Comparison of ENCODE assay signal across 38 cellular contexts in genomic region chrX:147828719-147829118, GRCh38.
"Had no signal": no experiment of that assay in that cellular context is flagged by ENCODE, and none has a peak within 500 bp of the region (broad histone marks: within the 10 kb centered on the region; RNA-seq: fewer than 3 reads in every experiment).

No MANE protein-coding gene starts in this region.

- H3K27ac ChIP-seq: adrenal gland, ascending aorta, body of pancreas, brain microvascular endothelial cell, breast epithelium, cardiac muscle cell had no signal

- H3K9me3 ChIP-seq: adrenal gland, ascending aorta, body of pancreas had no signal

- H3K27me3 Mint-ChIP-seq: activated naive CD4-positive, alpha-beta T cell treated with anti-CD3 and anti-CD28 coated beads, Interleukin-2, amount 10 ng/mL, durations not matched to agents 7 days and 5 days; activated naive CD4-positive, alpha-beta T cell treated with anti-CD3 and anti-CD28 coated beads, Interleukin-2, amount 50 U/mL, for 24 hours; activated naive CD8-positive, alpha-beta T cell; activated naive CD8-positive, alpha-beta T cell treated with anti-CD3 and anti-CD28 coated beads for 36 hours; activated naive CD8-positive, alpha-beta T cell treated with anti-CD3 and anti-CD28 coated beads, Interleukin-2, amount 10 ng/mL, durations not matched to agents 7 days and 5 days; activated T-helper 17 cell treated with anti-CD3 and anti-CD28 coated beads, Interleukin-2, amount 50 U/mL, for 72 hours; brain; central memory CD8-positive, alpha-beta T cell had no signal

- H3K36me3 ChIP-seq: adrenal gland, ascending aorta, brain microvascular endothelial cell, breast epithelium, cardiac muscle cell had no signal

- DNase-seq: activated effector memory CD4-positive, alpha-beta T cell treated with anti-CD3 and anti-CD28 coated beads, Interleukin-2, amount 50 U/mL, for 16 hours; activated effector memory CD4-positive, alpha-beta T cell treated with Interleukin-2 at 50 U/mL for 16 hours; activated gamma-delta T cell; activated gamma-delta T cell treated with Interleukin-2 at 50 U/mL for 16 hours; activated naive CD4-positive, alpha-beta T cell; activated naive CD4-positive, alpha-beta T cell treated with anti-CD3 and anti-CD28 coated beads for 36 hours; activated naive CD4-positive, alpha-beta T cell treated with anti-CD3 and anti-CD28 coated beads, Interleukin-2, amount 10 ng/mL, durations not matched to agents 7 days and 5 days; activated naive CD4-positive, alpha-beta T cell treated with anti-CD3 and anti-CD28 coated beads, Interleukin-2, amount 50 U/mL, for 16 hours; activated naive CD4-positive, alpha-beta T cell treated with Interleukin-2 at 50 U/mL for 16 hours; activated naive CD8-positive, alpha-beta T cell treated with anti-CD3 and anti-CD28 coated beads for 36 hours; activated naive CD8-positive, alpha-beta T cell treated with anti-CD3 and anti-CD28 coated beads, Interleukin-2, amount 10 ng/mL, durations not matched to agents 7 days and 5 days; activated naive CD8-positive, alpha-beta T cell treated with anti-CD3 and anti-CD28 coated beads, Interleukin-2, amount 50 U/mL, for 24 hours; activated T-cell treated with anti-CD3 and anti-CD28 coated beads, Interleukin-2, amount 50 U/mL, for 1 hour; activated T-cell treated with anti-CD3 and anti-CD28 coated beads, Interleukin-2, amount 50 U/mL, for 24 hours; activated T-cell treated with anti-CD3 and anti-CD28 coated beads, Interleukin-2, amount 50 U/mL, for 48 hours; activated T-cell treated with anti-CD3 and anti-CD28 coated beads, Interleukin-2, amount 50 U/mL, for 72 hours; adrenal gland; amniotic stem cell; amygdala; anterior cingulate cortex; aorta; body of pancreas; brain microvascular endothelial cell; caudate nucleus; central memory CD4-positive, alpha-beta T cell; cerebellar nuclear complex had no signal

- H3K27me3 ChIP-seq: adrenal gland, ascending aorta, body of pancreas, brain microvascular endothelial cell, breast epithelium, cardiac muscle cell had no signal

- ATAC-seq: activated naive CD4-positive, alpha-beta T cell treated with anti-CD3 and anti-CD28 coated beads, Interleukin-2, amount 50 U/mL, for 72 hours; activated naive CD8-positive, alpha-beta T cell treated with anti-CD3 and anti-CD28 coated beads, Interleukin-2, amount 50 U/mL, for 24 hours; activated T-cell treated with anti-CD3 and anti-CD28 coated beads, Interleukin-2, amount 50 U/mL, for 72 hours; activated T-helper 17 cell treated with anti-CD3 and anti-CD28 coated beads, Interleukin-2, amount 50 U/mL, for 72 hours; body of pancreas had no signal

- FAIRE-seq: astrocyte, bronchial epithelial cell had no signal

- H3K36me3 Mint-ChIP-seq: activated naive CD4-positive, alpha-beta T cell treated with anti-CD3 and anti-CD28 coated beads, Interleukin-2, amount 10 ng/mL, durations not matched to agents 7 days and 5 days; activated naive CD4-positive, alpha-beta T cell treated with anti-CD3 and anti-CD28 coated beads, Interleukin-2, amount 50 U/mL, for 24 hours; activated naive CD8-positive, alpha-beta T cell; activated naive CD8-positive, alpha-beta T cell treated with anti-CD3 and anti-CD28 coated beads for 36 hours; activated naive CD8-positive, alpha-beta T cell treated with anti-CD3 and anti-CD28 coated beads, Interleukin-2, amount 10 ng/mL, durations not matched to agents 7 days and 5 days; brain had no signal

- H3K4me3 ChIP-seq: adrenal gland, ascending aorta, body of pancreas, breast epithelium, cardiac muscle cell had no signal

- H3K4me1 Mint-ChIP-seq: activated naive CD4-positive, alpha-beta T cell treated with anti-CD3 and anti-CD28 coated beads, Interleukin-2, amount 10 ng/mL, durations not matched to agents 7 days and 5 days; activated naive CD4-positive, alpha-beta T cell treated with anti-CD3 and anti-CD28 coated beads, Interleukin-2, amount 50 U/mL, for 24 hours; activated naive CD8-positive, alpha-beta T cell treated with anti-CD3 and anti-CD28 coated beads, Interleukin-2, amount 50 U/mL, for 24 hours; activated T-helper 17 cell treated with anti-CD3 and anti-CD28 coated beads, Interleukin-2, amount 50 U/mL, for 72 hours; brain; central memory CD8-positive, alpha-beta T cell had no signal

- H3K4me1 ChIP-seq: adrenal gland, ascending aorta, body of pancreas, breast epithelium had no signal

- H3K4me3 Mint-ChIP-seq: activated naive CD4-positive, alpha-beta T cell treated with anti-CD3 and anti-CD28 coated beads for 36 hours; activated naive CD4-positive, alpha-beta T cell treated with anti-CD3 and anti-CD28 coated beads, Interleukin-2, amount 10 ng/mL, durations not matched to agents 7 days and 5 days; activated naive CD4-positive, alpha-beta T cell treated with anti-CD3 and anti-CD28 coated beads, Interleukin-2, amount 50 U/mL, for 24 hours; activated naive CD8-positive, alpha-beta T cell; activated naive CD8-positive, alpha-beta T cell treated with anti-CD3 and anti-CD28 coated beads for 36 hours; activated naive CD8-positive, alpha-beta T cell treated with anti-CD3 and anti-CD28 coated beads, Interleukin-2, amount 10 ng/mL, durations not matched to agents 7 days and 5 days; activated naive CD8-positive, alpha-beta T cell treated with anti-CD3 and anti-CD28 coated beads, Interleukin-2, amount 50 U/mL, for 24 hours; activated T-cell treated with anti-CD3 and anti-CD28 coated beads, Interleukin-2, amount 50 U/mL, for 24 hours; activated T-cell treated with anti-CD3 and anti-CD28 coated beads, Interleukin-2, amount 50 U/mL, for 72 hours; activated T-helper 1 cell treated with anti-CD3 and anti-CD28 coated beads, Interleukin-12 subunit alpha, Interleukin-12 subunit beta, Interleukin-2, Interleukin-4 antibody, amounts not matched to agents 30 ng/mL and 10 ng/mL and 1 ng/mL, durations not matched to agents 14 hours and 24 hours and 36 hours; activated T-helper 17 cell treated with anti-CD3 and anti-CD28 coated beads, Interleukin-2, amount 50 U/mL, for 72 hours; brain; central memory CD8-positive, alpha-beta T cell had no signal
